8 cellular contexts compared by ENCODE assay signal in genomic region chr1:115643219-115643618, GRCh38. TPM values are rescaled to one million over a fixed set of nuclear protein-coding genes. Genes with fewer than 3 reads are reported as not detected.
A peak's percentile ranks its signal among the peaks of the same experiment; 100 is the strongest.
DNase-seq lines count a peak whose midpoint lies in the region; ATAC-seq and TF ChIP-seq lines count a peak whose summit lies in the region.

No MANE protein-coding gene starts in this region.

- no peak for DNase-seq in activated T-cell treated with anti-CD3 and anti-CD28 coated beads, Interleukin-2, amount 50 U/mL, for 72 hours
- no peak for DNase-seq in activated T-cell treated with anti-CD3 and anti-CD28 coated beads, Interleukin-2, amount 50 U/mL, for 48 hours
- DNase-seq in kidney epithelial cell (ENCODE audit: low read depth) (no peak), tibial nerve (ENCODE audit: low spot score in 2 of 2) (no peak), NK-92 (lab: John Stamatoyannopoulos, UW; ENCODE audit: unreplicated experiment) (no peak)

- peak overlapping the region; percentile 81 to 87 for H3K4me3 Mint-ChIP-seq in activated T-cell treated with anti-CD3 and anti-CD28 coated beads, Interleukin-2, amount 50 U/mL, for 72 hours
- peak overlapping the region; percentile 86 for H3K4me3 Mint-ChIP-seq in activated naive CD8-positive, alpha-beta T cell

- TF ChIP-seq POLR2A in tibial nerve (IDR thresholded peaks at IDR 0.05), result no peak

- H3K36me3 Mint-ChIP-seq in activated T-cell treated with anti-CD3 and anti-CD28 coated beads, Interleukin-2, amount 50 U/mL, for 72 hours (ENCODE audit: insufficient read depth in 2 of 2), result peaks cover 7 to 8% of the 10 kb centered on the region in 2 donors
- peaks cover 10% of the 10 kb centered on the region for H3K36me3 Mint-ChIP-seq in activated naive CD8-positive, alpha-beta T cell

- H3K4me1 ChIP-seq in tibial nerve, result peaks cover 0 to 27% (median 7%) of the 10 kb centered on the region in 4 donors

- no peak for ATAC-seq in activated T-cell treated with anti-CD3 and anti-CD28 coated beads, Interleukin-2, amount 50 U/mL, for 72 hours (replicated peaks in 1 of 2)
- ATAC-seq in HG02571 (IDR thresholded peaks at IDR 0.05; ENCODE audit: unreplicated experiment), result no peak
- no peak for ATAC-seq in HG03175 (IDR thresholded peaks at IDR 0.05; ENCODE audit: unreplicated experiment)

- peaks cover 36% of the 10 kb centered on the region for H3K27me3 Mint-ChIP-seq in activated T-cell treated with anti-CD3 and anti-CD28 coated beads, Interleukin-2, amount 50 U/mL, for 72 hours (ENCODE audit: low read depth)
- peaks cover 25% of the 10 kb centered on the region for H3K27me3 Mint-ChIP-seq in activated naive CD8-positive, alpha-beta T cell

- no peak overlapping the region for H3K27ac Mint-ChIP-seq in activated T-cell treated with anti-CD3 and anti-CD28 coated beads, Interleukin-2, amount 50 U/mL, for 72 hours
- no peak overlapping the region for H3K27ac Mint-ChIP-seq in activated naive CD8-positive, alpha-beta T cell

- H3K27me3 ChIP-seq in kidney epithelial cell (ENCODE audit: control insufficient read depth, insufficient read depth, low read length) (no peaks in the 10 kb centered on the region), tibial nerve (no peaks in the 10 kb centered on the region)

- peaks cover 0 to 13% (median 0%) of the 10 kb centered on the region in 4 donors for H3K9me3 ChIP-seq in tibial nerve

- H3K36me3 ChIP-seq in kidney epithelial cell (ENCODE audit: control insufficient read depth, insufficient read depth, low read length) (no peaks in the 10 kb centered on the region), tibial nerve (no peaks in the 10 kb centered on the region)

- H3K27ac ChIP-seq in tibial nerve, result peak overlapping the region in 1 of 4 donors; percentile 73

- TF ChIP-seq CTCF in kidney epithelial cell (IDR thresholded peaks at IDR 0.05; ENCODE audit: insufficient read depth, low read length, poor library complexity, severe bottlenecking) (no peak), tibial nerve (IDR thresholded peaks at IDR 0.05) (no peak)

- H3K9me3 Mint-ChIP-seq in activated T-cell treated with anti-CD3 and anti-CD28 coated beads, Interleukin-2, amount 50 U/mL, for 72 hours, result peaks cover 5% of the 10 kb centered on the region in 2 donors
- H3K9me3 Mint-ChIP-seq in activated naive CD8-positive, alpha-beta T cell (ENCODE audit: low read depth), result peaks cover 14% of the 10 kb centered on the region

- TF ChIP-seq EP300 in tibial nerve (IDR thresholded peaks at IDR 0.05), result no peak

- H3K4me1 Mint-ChIP-seq in activated T-cell treated with anti-CD3 and anti-CD28 coated beads, Interleukin-2, amount 50 U/mL, for 72 hours (ENCODE audit: low read depth), result peaks cover 8% of the 10 kb centered on the region
- H3K4me1 Mint-ChIP-seq in activated naive CD8-positive, alpha-beta T cell (ENCODE audit: low read depth), result peaks cover 11% of the 10 kb centered on the region

- H3K4me3 ChIP-seq in kidney epithelial cell (ENCODE audit: low read depth, low read length) (peak overlapping the region; percentile 88), tibial nerve (peak overlapping the region in 3 of 4 donors; percentile 74 to 90 (median 81))

- WGBS in tibial nerve, 2 donors, result 35 to 38% methylated on average over 4 of the region's 4 CpGs

RNA-seq across cellular contexts. Expression of gene VANGL1, which starts 1.4 kb away (rescaled TPM):
- total RNA-seq in activated T-cell treated with anti-CD3 and anti-CD28 coated beads, Interleukin-2, amount 50 U/mL, for 72 hours, result 1 to 10 TPM; 3.8 to 7.0 TPM
- total RNA-seq in kidney epithelial cell (12.6 and 15.2 TPM in 2 replicates), tibial nerve (1 to 10 TPM; 4.5 to 8.8 (median 6.8) TPM)
